ENCODE assay signal across 1 cellular context in the genomic region with DNA sequence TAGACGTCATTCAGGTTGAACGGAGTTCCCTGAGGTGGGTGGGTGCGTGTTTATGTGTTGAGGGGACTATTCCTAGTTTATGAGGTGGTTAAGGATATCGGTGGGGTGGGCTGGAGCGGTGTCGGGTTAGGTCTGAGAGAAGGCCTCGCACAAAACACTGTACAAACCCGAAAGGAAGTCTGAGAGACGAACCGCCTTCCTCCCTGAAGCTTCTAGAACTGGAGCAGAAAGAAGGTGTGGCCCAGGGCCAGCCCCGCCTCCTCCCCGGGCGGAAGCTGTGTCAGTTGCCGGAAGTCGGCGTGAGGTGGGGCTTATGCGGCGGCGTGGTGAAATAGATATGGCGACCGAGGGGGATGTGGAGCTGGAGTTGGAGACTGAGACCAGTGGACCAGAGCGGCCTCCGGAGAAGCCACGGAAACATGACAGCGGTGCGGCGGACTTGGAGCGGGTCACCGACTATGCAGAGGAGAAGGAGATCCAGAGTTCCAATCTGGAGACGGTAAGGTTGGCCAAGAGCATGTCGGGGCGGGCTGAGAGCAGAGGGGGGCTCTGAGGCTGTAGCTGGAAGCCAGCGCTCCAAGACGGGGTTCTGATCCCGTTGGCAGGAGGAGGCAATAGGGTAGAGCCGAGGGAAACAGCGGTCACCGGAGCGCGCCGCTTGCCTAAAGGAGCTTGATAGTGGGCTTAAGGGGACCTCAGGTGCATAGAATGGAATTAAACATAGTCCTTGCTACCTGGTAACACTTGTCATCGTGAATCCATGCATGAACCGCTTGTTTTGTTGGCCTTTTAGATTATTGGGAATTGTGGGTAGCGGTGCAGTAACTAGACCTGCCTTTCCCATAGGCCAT.
A peak's percentile ranks its signal among the peaks of the same experiment; 100 is the strongest.
TF ChIP-seq lines count a peak whose summit lies in the region.

A gene with protein sequence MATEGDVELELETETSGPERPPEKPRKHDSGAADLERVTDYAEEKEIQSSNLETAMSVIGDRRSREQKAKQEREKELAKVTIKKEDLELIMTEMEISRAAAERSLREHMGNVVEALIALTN (plus strand): TSS at position 314 of the 851 bp plus-strand sequence. CDS start 24 bp downstream, at position 338.

TF ChIP-seq in K562, 482 proteins besides CTCF, POLR2A, EP300 and RAD21 (continued from another document and continues in another):
- TF ChIP-seq, protein P1, sequence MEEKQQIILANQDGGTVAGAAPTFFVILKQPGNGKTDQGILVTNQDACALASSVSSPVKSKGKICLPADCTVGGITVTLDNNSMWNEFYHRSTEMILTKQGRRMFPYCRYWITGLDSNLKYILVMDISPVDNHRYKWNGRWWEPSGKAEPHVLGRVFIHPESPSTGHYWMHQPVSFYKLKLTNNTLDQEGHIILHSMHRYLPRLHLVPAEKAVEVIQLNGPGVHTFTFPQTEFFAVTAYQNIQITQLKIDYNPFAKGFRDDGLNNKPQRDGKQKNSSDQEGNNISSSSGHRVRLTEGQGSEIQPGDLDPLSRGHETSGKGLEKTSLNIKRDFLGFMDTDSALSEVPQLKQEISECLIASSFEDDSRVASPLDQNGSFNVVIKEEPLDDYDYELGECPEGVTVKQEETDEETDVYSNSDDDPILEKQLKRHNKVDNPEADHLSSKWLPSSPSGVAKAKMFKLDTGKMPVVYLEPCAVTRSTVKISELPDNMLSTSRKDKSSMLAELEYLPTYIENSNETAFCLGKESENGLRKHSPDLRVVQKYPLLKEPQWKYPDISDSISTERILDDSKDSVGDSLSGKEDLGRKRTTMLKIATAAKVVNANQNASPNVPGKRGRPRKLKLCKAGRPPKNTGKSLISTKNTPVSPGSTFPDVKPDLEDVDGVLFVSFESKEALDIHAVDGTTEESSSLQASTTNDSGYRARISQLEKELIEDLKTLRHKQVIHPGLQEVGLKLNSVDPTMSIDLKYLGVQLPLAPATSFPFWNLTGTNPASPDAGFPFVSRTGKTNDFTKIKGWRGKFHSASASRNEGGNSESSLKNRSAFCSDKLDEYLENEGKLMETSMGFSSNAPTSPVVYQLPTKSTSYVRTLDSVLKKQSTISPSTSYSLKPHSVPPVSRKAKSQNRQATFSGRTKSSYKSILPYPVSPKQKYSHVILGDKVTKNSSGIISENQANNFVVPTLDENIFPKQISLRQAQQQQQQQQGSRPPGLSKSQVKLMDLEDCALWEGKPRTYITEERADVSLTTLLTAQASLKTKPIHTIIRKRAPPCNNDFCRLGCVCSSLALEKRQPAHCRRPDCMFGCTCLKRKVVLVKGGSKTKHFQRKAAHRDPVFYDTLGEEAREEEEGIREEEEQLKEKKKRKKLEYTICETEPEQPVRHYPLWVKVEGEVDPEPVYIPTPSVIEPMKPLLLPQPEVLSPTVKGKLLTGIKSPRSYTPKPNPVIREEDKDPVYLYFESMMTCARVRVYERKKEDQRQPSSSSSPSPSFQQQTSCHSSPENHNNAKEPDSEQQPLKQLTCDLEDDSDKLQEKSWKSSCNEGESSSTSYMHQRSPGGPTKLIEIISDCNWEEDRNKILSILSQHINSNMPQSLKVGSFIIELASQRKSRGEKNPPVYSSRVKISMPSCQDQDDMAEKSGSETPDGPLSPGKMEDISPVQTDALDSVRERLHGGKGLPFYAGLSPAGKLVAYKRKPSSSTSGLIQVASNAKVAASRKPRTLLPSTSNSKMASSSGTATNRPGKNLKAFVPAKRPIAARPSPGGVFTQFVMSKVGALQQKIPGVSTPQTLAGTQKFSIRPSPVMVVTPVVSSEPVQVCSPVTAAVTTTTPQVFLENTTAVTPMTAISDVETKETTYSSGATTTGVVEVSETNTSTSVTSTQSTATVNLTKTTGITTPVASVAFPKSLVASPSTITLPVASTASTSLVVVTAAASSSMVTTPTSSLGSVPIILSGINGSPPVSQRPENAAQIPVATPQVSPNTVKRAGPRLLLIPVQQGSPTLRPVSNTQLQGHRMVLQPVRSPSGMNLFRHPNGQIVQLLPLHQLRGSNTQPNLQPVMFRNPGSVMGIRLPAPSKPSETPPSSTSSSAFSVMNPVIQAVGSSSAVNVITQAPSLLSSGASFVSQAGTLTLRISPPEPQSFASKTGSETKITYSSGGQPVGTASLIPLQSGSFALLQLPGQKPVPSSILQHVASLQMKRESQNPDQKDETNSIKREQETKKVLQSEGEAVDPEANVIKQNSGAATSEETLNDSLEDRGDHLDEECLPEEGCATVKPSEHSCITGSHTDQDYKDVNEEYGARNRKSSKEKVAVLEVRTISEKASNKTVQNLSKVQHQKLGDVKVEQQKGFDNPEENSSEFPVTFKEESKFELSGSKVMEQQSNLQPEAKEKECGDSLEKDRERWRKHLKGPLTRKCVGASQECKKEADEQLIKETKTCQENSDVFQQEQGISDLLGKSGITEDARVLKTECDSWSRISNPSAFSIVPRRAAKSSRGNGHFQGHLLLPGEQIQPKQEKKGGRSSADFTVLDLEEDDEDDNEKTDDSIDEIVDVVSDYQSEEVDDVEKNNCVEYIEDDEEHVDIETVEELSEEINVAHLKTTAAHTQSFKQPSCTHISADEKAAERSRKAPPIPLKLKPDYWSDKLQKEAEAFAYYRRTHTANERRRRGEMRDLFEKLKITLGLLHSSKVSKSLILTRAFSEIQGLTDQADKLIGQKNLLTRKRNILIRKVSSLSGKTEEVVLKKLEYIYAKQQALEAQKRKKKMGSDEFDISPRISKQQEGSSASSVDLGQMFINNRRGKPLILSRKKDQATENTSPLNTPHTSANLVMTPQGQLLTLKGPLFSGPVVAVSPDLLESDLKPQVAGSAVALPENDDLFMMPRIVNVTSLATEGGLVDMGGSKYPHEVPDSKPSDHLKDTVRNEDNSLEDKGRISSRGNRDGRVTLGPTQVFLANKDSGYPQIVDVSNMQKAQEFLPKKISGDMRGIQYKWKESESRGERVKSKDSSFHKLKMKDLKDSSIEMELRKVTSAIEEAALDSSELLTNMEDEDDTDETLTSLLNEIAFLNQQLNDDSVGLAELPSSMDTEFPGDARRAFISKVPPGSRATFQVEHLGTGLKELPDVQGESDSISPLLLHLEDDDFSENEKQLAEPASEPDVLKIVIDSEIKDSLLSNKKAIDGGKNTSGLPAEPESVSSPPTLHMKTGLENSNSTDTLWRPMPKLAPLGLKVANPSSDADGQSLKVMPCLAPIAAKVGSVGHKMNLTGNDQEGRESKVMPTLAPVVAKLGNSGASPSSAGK (IDR thresholded peaks at IDR 0.05) = no peak
- TF ChIP-seq ADNP (tag; IDR thresholded peaks at IDR 0.05) = no peak
- TF ChIP-seq PATZ1 (CRISPR knock-in tag; IDR thresholded peaks at IDR 0.05; ENCODE audit: borderline replicate concordance) = no peak
- peak; percentile 90 for TF ChIP-seq TAF1 (IDR thresholded peaks at IDR 0.05; ENCODE audit: control insufficient read depth, extremely low read depth, insufficient read depth, low read length, severe bottlenecking)
- TF ChIP-seq YY1 (IDR thresholded peaks at IDR 0.05; ENCODE audit: borderline replicate concordance in 1 of 3, control insufficient read depth in 1 of 3, extremely low read depth in 1 of 3, insufficient read depth in 3 of 3, insufficient read length in 1 of 3, insufficient replicate concordance in 2 of 3, low read depth in 1 of 3, low read length in 2 of 3) = peak; percentile 53 to 91 (median 90)
- peak; percentile 76; the same call in 1 of the 2 replicates for TF ChIP-seq TOE1 (IDR thresholded peaks at IDR 0.05; ENCODE audit: borderline replicate concordance)
- no peak for TF ChIP-seq TOE1 (CRISPR knock-in tag; IDR thresholded peaks at IDR 0.05; ENCODE audit: borderline replicate concordance, low read depth)
- TF ChIP-seq ZNF143 (CRISPR knock-in tag; IDR thresholded peaks at IDR 0.05) = 0 out of 2 replicates have a peak, but pooled peaks have one; percentile 25
- TF ChIP-seq ATF7 (IDR thresholded peaks at IDR 0.05) = peak; percentile 57
- no peak for TF ChIP-seq THRAP3 (IDR thresholded peaks at IDR 0.05; ENCODE audit: borderline replicate concordance)
- TF ChIP-seq PHB2 (IDR thresholded peaks at IDR 0.05; ENCODE audit: low read depth) = no peak
- TF ChIP-seq OTX1 (CRISPR knock-in tag; IDR thresholded peaks at IDR 0.05) = peak; percentile 41; the same call in 1 of the 2 replicates
- no peak for TF ChIP-seq ZBED1 (IDR thresholded peaks at IDR 0.05)
- no peak for TF ChIP-seq ZNF592 (IDR thresholded peaks at IDR 0.05)
- no peak for TF ChIP-seq PTRF (tag; IDR thresholded peaks at IDR 0.05)
- TF ChIP-seq NONO (IDR thresholded peaks at IDR 0.05; ENCODE audit: low read depth in 2 of 2, low read length in 1 of 2) = peak in 1 of 2 experiments; percentile 54; a peak in 1 of 4 replicates
- TF ChIP-seq HEY1 (CRISPR knock-in tag; IDR thresholded peaks at IDR 0.05; ENCODE audit: borderline replicate concordance) = no peak
- TF ChIP-seq NFYB (IDR thresholded peaks at IDR 0.05; ENCODE audit: extremely low read depth, insufficient read length) = no peak
- no peak for TF ChIP-seq MCM3 (IDR thresholded peaks at IDR 0.05)
- peak; percentile 20; the same call in 1 of the 2 replicates for TF ChIP-seq BHLHE40 (IDR thresholded peaks at IDR 0.05; ENCODE audit: low read length)
- no peak for TF ChIP-seq TEAD1 (CRISPR knock-in tag; IDR thresholded peaks at IDR 0.05)
- TF ChIP-seq ARID4B (CRISPR knock-in tag; IDR thresholded peaks at IDR 0.05) = peak; percentile 66
- TF ChIP-seq DIDO1 (tag; IDR thresholded peaks at IDR 0.05; ENCODE audit: low read depth) = 0 out of 2 replicates have a peak, but pooled peaks have one; percentile 35
- peak; percentile 92 for TF ChIP-seq RBFOX2 (IDR thresholded peaks at IDR 0.05; ENCODE audit: low read depth, low read length)
- TF ChIP-seq C11orf30 (IDR thresholded peaks at IDR 0.05; ENCODE audit: low read depth) = peak; percentile 79
- TF ChIP-seq RBM39 (optimal IDR thresholded peaks at IDR 0.05; ENCODE audit: low read depth, low read length) = peak; percentile 78
- TF ChIP-seq GTF2A2 (tag; IDR thresholded peaks at IDR 0.05) = no peak
- TF ChIP-seq HDAC2 (IDR thresholded peaks at IDR 0.05) = peak; percentile 76; the same call in 1 of the 2 replicates
- peak; percentile 86 for TF ChIP-seq GABPB1 (CRISPR knock-in tag; IDR thresholded peaks at IDR 0.05)
- peak; percentile 58 for TF ChIP-seq NFIC (IDR thresholded peaks at IDR 0.05)
- no peak for TF ChIP-seq CAMTA2 (CRISPR knock-in tag; conservative IDR thresholded peaks at IDR 0.05)
- peak in 1 of 2 experiments; percentile 58; a peak in 1 of 4 replicates for TF ChIP-seq MAZ (CRISPR knock-in tag; conservative IDR thresholded peaks at IDR 0.05 in 1 of 2, IDR thresholded peaks at IDR 0.05 in 1 of 2)
